Comparison of ENCODE assay signal across 3 cellular contexts in the genomic region with DNA sequence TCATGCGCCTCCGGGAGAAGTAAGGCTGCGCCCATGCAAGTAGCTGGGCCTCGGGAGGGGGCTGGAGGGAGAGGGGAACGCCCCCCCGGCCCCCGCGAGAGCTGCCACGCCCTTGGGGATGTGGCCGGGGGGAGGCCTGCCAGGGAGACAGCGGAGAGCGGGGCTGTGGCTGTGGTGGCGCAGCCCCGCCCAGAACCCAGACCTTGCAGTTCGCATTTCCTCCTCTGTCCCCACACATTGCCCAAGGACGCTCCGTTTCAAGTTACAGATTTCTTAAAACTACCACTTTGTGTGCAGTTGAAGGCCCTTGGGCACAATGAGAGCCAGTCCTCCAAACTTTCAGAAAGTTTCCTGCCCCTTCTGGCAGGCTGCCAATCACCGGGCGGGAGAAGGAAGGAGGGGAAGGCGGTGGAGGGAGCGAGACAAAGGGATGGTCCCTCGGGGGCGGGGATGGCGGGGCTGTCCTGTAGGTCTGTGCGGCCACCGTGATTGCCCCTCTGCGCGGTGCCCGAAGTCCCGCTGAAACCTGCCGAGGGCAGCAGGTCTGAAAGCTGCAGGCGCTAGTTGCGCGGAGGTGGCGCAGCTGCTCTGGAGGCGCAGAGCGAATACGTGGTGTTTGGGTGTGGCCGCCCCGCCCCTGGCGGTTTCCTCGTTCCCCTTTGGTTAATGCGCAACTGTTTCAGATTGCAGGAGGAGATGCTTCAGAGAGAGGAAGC.
TF ChIP-seq lines count a peak whose summit lies in the region.

No MANE protein-coding gene starts in this region.

TF ChIP-seq in GM12891, 5 proteins besides CTCF, POLR2A, EP300 and RAD21:
- TF ChIP-seq POU2F2 (IDR thresholded peaks at IDR 0.05; ENCODE audit: low read depth, low read length): 0 out of 2 replicates have a peak, but pooled peaks have one; percentile 17
- TF ChIP-seq POLR2AphosphoS5 (IDR thresholded peaks at IDR 0.05; ENCODE audit: low read depth, low read length): 0 out of 2 replicates have a peak, but pooled peaks have one; percentile 39
- TF ChIP-seq TAF1 (IDR thresholded peaks at IDR 0.05; ENCODE audit: low read depth, low read length): no peak
- TF ChIP-seq SPI1 (IDR thresholded peaks at IDR 0.05; ENCODE audit: low read depth, low read length): peak; percentile 66
- no peak for TF ChIP-seq PAX5 (IDR thresholded peaks at IDR 0.05; ENCODE audit: insufficient read depth, low read length, severe bottlenecking)
TF ChIP-seq in GM12891: peak in this region for 3.

TF ChIP-seq in HCT116, 20 proteins besides CTCF, POLR2A, EP300 and RAD21:
- TF ChIP-seq ELF1 (IDR thresholded peaks at IDR 0.05; ENCODE audit: borderline replicate concordance, low read depth) (no peak), SRF (IDR thresholded peaks at IDR 0.05; ENCODE audit: low read depth) (0 out of 2 replicates have a peak, but pooled peaks have one; percentile 23), TCF7L2 (IDR thresholded peaks at IDR 0.05; ENCODE audit: borderline replicate concordance, extremely low read depth, insufficient read depth, insufficient read length) (peak; percentile 66), SP1 (IDR thresholded peaks at IDR 0.05; ENCODE audit: low read depth) (peak; percentile 35; the same call in 1 of the 2 replicates), JUND (IDR thresholded peaks at IDR 0.05) (no peak), SIN3A (IDR thresholded peaks at IDR 0.05; ENCODE audit: low read depth) (no peak; the same call in none of the 2 replicates), YY1 (IDR thresholded peaks at IDR 0.05; ENCODE audit: extremely low read depth, insufficient replicate concordance, low read depth, low read length) (no peak), CBX3 (IDR thresholded peaks at IDR 0.05; ENCODE audit: low read depth) (no peak), POLR2AphosphoS5 (IDR thresholded peaks at IDR 0.05; ENCODE audit: low read depth, low read length) (peak; percentile 78), FOSL1 (IDR thresholded peaks at IDR 0.05; ENCODE audit: low read depth) (no peak), CEBPB (IDR thresholded peaks at IDR 0.05; ENCODE audit: low read depth) (no peak), ZFX (IDR thresholded peaks at IDR 0.05) (no peak), EZH2 (IDR thresholded peaks at IDR 0.05) (no peak)
- TF ChIP-seq, protein P1, sequence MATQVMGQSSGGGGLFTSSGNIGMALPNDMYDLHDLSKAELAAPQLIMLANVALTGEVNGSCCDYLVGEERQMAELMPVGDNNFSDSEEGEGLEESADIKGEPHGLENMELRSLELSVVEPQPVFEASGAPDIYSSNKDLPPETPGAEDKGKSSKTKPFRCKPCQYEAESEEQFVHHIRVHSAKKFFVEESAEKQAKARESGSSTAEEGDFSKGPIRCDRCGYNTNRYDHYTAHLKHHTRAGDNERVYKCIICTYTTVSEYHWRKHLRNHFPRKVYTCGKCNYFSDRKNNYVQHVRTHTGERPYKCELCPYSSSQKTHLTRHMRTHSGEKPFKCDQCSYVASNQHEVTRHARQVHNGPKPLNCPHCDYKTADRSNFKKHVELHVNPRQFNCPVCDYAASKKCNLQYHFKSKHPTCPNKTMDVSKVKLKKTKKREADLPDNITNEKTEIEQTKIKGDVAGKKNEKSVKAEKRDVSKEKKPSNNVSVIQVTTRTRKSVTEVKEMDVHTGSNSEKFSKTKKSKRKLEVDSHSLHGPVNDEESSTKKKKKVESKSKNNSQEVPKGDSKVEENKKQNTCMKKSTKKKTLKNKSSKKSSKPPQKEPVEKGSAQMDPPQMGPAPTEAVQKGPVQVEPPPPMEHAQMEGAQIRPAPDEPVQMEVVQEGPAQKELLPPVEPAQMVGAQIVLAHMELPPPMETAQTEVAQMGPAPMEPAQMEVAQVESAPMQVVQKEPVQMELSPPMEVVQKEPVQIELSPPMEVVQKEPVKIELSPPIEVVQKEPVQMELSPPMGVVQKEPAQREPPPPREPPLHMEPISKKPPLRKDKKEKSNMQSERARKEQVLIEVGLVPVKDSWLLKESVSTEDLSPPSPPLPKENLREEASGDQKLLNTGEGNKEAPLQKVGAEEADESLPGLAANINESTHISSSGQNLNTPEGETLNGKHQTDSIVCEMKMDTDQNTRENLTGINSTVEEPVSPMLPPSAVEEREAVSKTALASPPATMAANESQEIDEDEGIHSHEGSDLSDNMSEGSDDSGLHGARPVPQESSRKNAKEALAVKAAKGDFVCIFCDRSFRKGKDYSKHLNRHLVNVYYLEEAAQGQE (IDR thresholded peaks at IDR 0.05; ENCODE audit: low read depth): no peak
- TF ChIP-seq, protein P2, sequence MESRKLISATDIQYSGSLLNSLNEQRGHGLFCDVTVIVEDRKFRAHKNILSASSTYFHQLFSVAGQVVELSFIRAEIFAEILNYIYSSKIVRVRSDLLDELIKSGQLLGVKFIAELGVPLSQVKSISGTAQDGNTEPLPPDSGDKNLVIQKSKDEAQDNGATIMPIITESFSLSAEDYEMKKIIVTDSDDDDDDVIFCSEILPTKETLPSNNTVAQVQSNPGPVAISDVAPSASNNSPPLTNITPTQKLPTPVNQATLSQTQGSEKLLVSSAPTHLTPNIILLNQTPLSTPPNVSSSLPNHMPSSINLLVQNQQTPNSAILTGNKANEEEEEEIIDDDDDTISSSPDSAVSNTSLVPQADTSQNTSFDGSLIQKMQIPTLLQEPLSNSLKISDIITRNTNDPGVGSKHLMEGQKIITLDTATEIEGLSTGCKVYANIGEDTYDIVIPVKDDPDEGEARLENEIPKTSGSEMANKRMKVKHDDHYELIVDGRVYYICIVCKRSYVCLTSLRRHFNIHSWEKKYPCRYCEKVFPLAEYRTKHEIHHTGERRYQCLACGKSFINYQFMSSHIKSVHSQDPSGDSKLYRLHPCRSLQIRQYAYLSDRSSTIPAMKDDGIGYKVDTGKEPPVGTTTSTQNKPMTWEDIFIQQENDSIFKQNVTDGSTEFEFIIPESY (IDR thresholded peaks at IDR 0.05; ENCODE audit: extremely low read depth, insufficient replicate concordance, low read length): no peak
- TF ChIP-seq, protein P3, sequence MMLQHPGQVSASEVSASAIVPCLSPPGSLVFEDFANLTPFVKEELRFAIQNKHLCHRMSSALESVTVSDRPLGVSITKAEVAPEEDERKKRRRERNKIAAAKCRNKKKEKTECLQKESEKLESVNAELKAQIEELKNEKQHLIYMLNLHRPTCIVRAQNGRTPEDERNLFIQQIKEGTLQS (IDR thresholded peaks at IDR 0.05): no peak
- TF ChIP-seq, protein P4, sequence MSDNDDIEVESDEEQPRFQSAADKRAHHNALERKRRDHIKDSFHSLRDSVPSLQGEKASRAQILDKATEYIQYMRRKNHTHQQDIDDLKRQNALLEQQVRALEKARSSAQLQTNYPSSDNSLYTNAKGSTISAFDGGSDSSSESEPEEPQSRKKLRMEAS (IDR thresholded peaks at IDR 0.05): peak; percentile 42; the same call in 1 of the 2 replicates

TF ChIP-seq in K562, 482 proteins besides CTCF, POLR2A, EP300 and RAD21 (continues in another document):
- TF ChIP-seq GATAD2A (IDR thresholded peaks at IDR 0.05): no peak
- peak; percentile 78; the same call in 1 of the 2 replicates for TF ChIP-seq NR1H2 (CRISPR knock-in tag; IDR thresholded peaks at IDR 0.05)
- TF ChIP-seq TCF3 (CRISPR knock-in tag; IDR thresholded peaks at IDR 0.05): no peak; the same call in none of the 2 replicates
- peak; percentile 31; the same call in 1 of the 2 replicates for TF ChIP-seq ARID1B (IDR thresholded peaks at IDR 0.05)
- no peak; the same call in 1 of the 2 replicates for TF ChIP-seq JUN (IDR thresholded peaks at IDR 0.05; ENCODE audit: borderline replicate concordance, low read depth, low read length)
- peak; percentile 44; the same call in 1 of the 2 replicates for TF ChIP-seq JUN (CRISPR knock-in tag; IDR thresholded peaks at IDR 0.05; ENCODE audit: borderline replicate concordance)
- peak; percentile 12; the same call in 1 of the 2 replicates for TF ChIP-seq TAF7 (tag; IDR thresholded peaks at IDR 0.05)
- no peak for TF ChIP-seq TFAM (CRISPR knock-in tag; conservative IDR thresholded peaks at IDR 0.05)
- TF ChIP-seq FOXM1 (IDR thresholded peaks at IDR 0.05; ENCODE audit: low read depth): peak; percentile 40; the same call in 1 of the 2 replicates
- no peak for TF ChIP-seq FOXM1 (CRISPR knock-in tag; IDR thresholded peaks at IDR 0.05; ENCODE audit: low read depth)
- TF ChIP-seq STAT5B (CRISPR knock-in tag; IDR thresholded peaks at IDR 0.05): no peak
- TF ChIP-seq, protein P5, sequence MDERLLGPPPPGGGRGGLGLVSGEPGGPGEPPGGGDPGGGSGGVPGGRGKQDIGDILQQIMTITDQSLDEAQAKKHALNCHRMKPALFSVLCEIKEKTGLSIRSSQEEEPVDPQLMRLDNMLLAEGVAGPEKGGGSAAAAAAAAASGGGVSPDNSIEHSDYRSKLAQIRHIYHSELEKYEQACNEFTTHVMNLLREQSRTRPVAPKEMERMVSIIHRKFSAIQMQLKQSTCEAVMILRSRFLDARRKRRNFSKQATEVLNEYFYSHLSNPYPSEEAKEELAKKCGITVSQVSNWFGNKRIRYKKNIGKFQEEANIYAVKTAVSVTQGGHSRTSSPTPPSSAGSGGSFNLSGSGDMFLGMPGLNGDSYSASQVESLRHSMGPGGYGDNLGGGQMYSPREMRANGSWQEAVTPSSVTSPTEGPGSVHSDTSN (CRISPR knock-in tag; IDR thresholded peaks at IDR 0.05; ENCODE audit: low read depth): no peak
- TF ChIP-seq, protein P5 (tag; conservative IDR thresholded peaks at IDR 0.05; ENCODE audit: low read depth): no peak
- TF ChIP-seq GTF2A2 (tag; IDR thresholded peaks at IDR 0.05): no peak
- TF ChIP-seq, protein P6, sequence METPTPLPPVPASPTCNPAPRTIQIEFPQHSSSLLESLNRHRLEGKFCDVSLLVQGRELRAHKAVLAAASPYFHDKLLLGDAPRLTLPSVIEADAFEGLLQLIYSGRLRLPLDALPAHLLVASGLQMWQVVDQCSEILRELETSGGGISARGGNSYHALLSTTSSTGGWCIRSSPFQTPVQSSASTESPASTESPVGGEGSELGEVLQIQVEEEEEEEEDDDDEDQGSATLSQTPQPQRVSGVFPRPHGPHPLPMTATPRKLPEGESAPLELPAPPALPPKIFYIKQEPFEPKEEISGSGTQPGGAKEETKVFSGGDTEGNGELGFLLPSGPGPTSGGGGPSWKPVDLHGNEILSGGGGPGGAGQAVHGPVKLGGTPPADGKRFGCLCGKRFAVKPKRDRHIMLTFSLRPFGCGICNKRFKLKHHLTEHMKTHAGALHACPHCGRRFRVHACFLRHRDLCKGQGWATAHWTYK (CRISPR knock-in tag; IDR thresholded peaks at IDR 0.05): peak; percentile 55; the same call in 1 of the 2 replicates
- TF ChIP-seq ZSCAN29 (IDR thresholded peaks at IDR 0.05): no peak
- 0 out of 2 replicates have a peak, but pooled peaks have one; percentile 30 for TF ChIP-seq ZNF316 (IDR thresholded peaks at IDR 0.05)
- TF ChIP-seq PCBP1 (IDR thresholded peaks at IDR 0.05; ENCODE audit: low read depth, low read length, poor library complexity, severe bottlenecking): peak; percentile 74
- no peak for TF ChIP-seq CREBBP (IDR thresholded peaks at IDR 0.05; ENCODE audit: low read depth, low read length)
- 0 out of 2 replicates have a peak, but pooled peaks have one; percentile 43 for TF ChIP-seq MBD2 (IDR thresholded peaks at IDR 0.05; ENCODE audit: borderline replicate concordance, low read depth)
- TF ChIP-seq, protein P7, sequence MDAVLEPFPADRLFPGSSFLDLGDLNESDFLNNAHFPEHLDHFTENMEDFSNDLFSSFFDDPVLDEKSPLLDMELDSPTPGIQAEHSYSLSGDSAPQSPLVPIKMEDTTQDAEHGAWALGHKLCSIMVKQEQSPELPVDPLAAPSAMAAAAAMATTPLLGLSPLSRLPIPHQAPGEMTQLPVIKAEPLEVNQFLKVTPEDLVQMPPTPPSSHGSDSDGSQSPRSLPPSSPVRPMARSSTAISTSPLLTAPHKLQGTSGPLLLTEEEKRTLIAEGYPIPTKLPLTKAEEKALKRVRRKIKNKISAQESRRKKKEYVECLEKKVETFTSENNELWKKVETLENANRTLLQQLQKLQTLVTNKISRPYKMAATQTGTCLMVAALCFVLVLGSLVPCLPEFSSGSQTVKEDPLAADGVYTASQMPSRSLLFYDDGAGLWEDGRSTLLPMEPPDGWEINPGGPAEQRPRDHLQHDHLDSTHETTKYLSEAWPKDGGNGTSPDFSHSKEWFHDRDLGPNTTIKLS (IDR thresholded peaks at IDR 0.05; ENCODE audit: borderline replicate concordance, low read depth): peak; percentile 58; the same call in 1 of the 2 replicates
- peak; percentile 52 for TF ChIP-seq NEUROD1 (IDR thresholded peaks at IDR 0.05; ENCODE audit: borderline replicate concordance, low read depth, low read length, partially characterized antibody)
- TF ChIP-seq MTA1 (IDR thresholded peaks at IDR 0.05; ENCODE audit: borderline replicate concordance): peak; percentile 94
- no peak for TF ChIP-seq JUND (IDR thresholded peaks at IDR 0.05; ENCODE audit: borderline replicate concordance, low read depth, low read length)
- TF ChIP-seq JUND (tag; IDR thresholded peaks at IDR 0.05; ENCODE audit: borderline replicate concordance, low read depth, low read length): no peak; the same call in 2 of the 3 replicates
- peak; percentile 37 for TF ChIP-seq TBP (optimal IDR thresholded peaks at IDR 0.05; ENCODE audit: low read depth, low read length)
- no peak; the same call in 1 of the 2 replicates for TF ChIP-seq SMAD4 (CRISPR knock-in tag; conservative IDR thresholded peaks at IDR 0.05)
- TF ChIP-seq TAF1 (IDR thresholded peaks at IDR 0.05; ENCODE audit: control insufficient read depth, extremely low read depth, insufficient read depth, low read length, severe bottlenecking): peak; percentile 49
- peak; percentile 68; the same call in 1 of the 2 replicates for TF ChIP-seq SP1 (CRISPR knock-in tag; IDR thresholded peaks at IDR 0.05)
- TF ChIP-seq, protein P8, sequence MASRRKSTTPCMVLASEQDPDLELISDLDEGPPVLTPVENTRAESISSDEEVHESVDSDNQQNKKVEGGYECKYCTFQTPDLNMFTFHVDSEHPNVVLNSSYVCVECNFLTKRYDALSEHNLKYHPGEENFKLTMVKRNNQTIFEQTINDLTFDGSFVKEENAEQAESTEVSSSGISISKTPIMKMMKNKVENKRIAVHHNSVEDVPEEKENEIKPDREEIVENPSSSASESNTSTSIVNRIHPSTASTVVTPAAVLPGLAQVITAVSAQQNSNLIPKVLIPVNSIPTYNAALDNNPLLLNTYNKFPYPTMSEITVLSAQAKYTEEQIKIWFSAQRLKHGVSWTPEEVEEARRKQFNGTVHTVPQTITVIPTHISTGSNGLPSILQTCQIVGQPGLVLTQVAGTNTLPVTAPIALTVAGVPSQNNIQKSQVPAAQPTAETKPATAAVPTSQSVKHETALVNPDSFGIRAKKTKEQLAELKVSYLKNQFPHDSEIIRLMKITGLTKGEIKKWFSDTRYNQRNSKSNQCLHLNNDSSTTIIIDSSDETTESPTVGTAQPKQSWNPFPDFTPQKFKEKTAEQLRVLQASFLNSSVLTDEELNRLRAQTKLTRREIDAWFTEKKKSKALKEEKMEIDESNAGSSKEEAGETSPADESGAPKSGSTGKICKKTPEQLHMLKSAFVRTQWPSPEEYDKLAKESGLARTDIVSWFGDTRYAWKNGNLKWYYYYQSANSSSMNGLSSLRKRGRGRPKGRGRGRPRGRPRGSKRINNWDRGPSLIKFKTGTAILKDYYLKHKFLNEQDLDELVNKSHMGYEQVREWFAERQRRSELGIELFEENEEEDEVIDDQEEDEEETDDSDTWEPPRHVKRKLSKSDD (conservative IDR thresholded peaks at IDR 0.05; ENCODE audit: low read length): no peak
- TF ChIP-seq KDM2B (CRISPR knock-in tag; IDR thresholded peaks at IDR 0.05): no peak
